Comparison of ENCODE assay signal across 8 cellular contexts in the genomic region with DNA sequence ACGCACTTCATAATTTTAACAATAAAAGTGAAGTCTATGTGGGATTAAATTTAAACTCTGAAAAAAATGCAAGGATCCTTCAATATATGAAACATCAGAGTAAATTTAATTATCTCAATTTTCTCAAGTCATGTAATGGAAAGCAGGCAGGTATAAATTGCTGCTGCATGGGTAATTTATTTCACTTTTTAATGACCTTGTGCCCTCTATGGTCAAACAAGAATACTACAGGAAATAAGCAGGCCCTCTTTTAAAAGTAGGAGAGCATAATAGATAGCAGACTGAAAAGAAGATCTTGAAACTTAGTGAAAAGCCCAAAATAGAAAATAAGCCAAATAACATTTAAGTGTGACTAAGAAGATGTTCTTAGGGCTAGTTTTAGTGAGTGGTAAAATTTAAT. TPM values are rescaled to one million over a fixed set of nuclear protein-coding genes. Genes with fewer than 3 reads are reported as not detected.
A peak's percentile ranks its signal among the peaks of the same experiment; 100 is the strongest.
DNase-seq lines count a peak whose midpoint lies in the region; FAIRE-seq and TF ChIP-seq lines count a peak whose summit lies in the region.

No MANE protein-coding gene starts in this region.

- H3K79me2 ChIP-seq in neural cell (replicated peaks; ENCODE audit: insufficient read depth, low read length): no peaks in the 10 kb centered on the region

- DNase-seq in HTR-8/SVneo (ENCODE audit: insufficient read length, low spot score) (peak; percentile 6), glutamatergic neuron (no peak), NCI-H226 (no peak), posterior cingulate gyrus (no peak), NCI-H128 (lab: John Stamatoyannopoulos, UW; ENCODE audit: unreplicated experiment) (no peak)

- H3F3A ChIP-seq in neural cell (ENCODE audit: insufficient read depth, low read length, poor library complexity, severe bottlenecking): no peaks in the 10 kb centered on the region

- no peaks in the 10 kb centered on the region for H3K27me3 Mint-ChIP-seq in glutamatergic neuron (ENCODE audit: unreplicated experiment)

- peak; percentile 52 for TF ChIP-seq RAD21 in neural cell (conservative IDR thresholded peaks at IDR 0.05)

- H3K27ac Mint-ChIP-seq in glutamatergic neuron (ENCODE audit: unreplicated experiment): no peak overlapping the region

- no peaks in the 10 kb centered on the region for H3K9me3 ChIP-seq in neural cell (ENCODE audit: low read length)

- no peak overlapping the region for H3K9ac ChIP-seq in neural cell (ENCODE audit: low read length)

- TF ChIP-seq EP300 in neural cell (conservative IDR thresholded peaks at IDR 0.05; ENCODE audit: poor library complexity, severe bottlenecking): no peak

- no peak overlapping the region for H2AFZ ChIP-seq in neural cell (ENCODE audit: low read depth, low read length)

- no peak overlapping the region for H3K4me3 ChIP-seq in neural cell (ENCODE audit: low read length)

- H3K36me3 ChIP-seq in neural cell (ENCODE audit: insufficient read depth, low read length): no peaks in the 10 kb centered on the region

- H3K4me1 Mint-ChIP-seq in glutamatergic neuron (ENCODE audit: low read depth, unreplicated experiment): no peaks in the 10 kb centered on the region

- intact Hi-C loops in posterior cingulate gyrus (cut with DNase I): no loop called here

- no peaks in the 10 kb centered on the region for H3K9me2 ChIP-seq in neural cell (ENCODE audit: insufficient read depth, low read length)

- H3K9me3 Mint-ChIP-seq in glutamatergic neuron (ENCODE audit: unreplicated experiment): no peaks in the 10 kb centered on the region

- no peak overlapping the region for H3K4me3 Mint-ChIP-seq in glutamatergic neuron (ENCODE audit: unreplicated experiment)

- no peaks in the 10 kb centered on the region for H3K36me3 Mint-ChIP-seq in glutamatergic neuron (ENCODE audit: unreplicated experiment)

- TF ChIP-seq CTCF in GM12873 (IDR thresholded peaks at IDR 0.05; ENCODE audit: insufficient read depth, low read depth, low read length, missing control alignments): peak; percentile 45
- TF ChIP-seq CTCF in VCaP (conservative IDR thresholded peaks at IDR 0.05): peak; percentile 74
- peak; percentile 53 for TF ChIP-seq CTCF in neural cell (IDR thresholded peaks at IDR 0.05; ENCODE audit: poor library complexity, severe bottlenecking)
- no peak for TF ChIP-seq CTCF in glutamatergic neuron (IDR thresholded peaks at IDR 0.05; ENCODE audit: partially characterized antibody, unreplicated experiment)

- no peaks in the 10 kb centered on the region for H3K27me3 ChIP-seq in neural cell (ENCODE audit: insufficient read depth, low read depth, low read length)

- no peaks in the 10 kb centered on the region for H4K20me1 ChIP-seq in neural cell (ENCODE audit: insufficient read depth)

- H3K27ac ChIP-seq in VCaP (no peak overlapping the region), neural cell (ENCODE audit: low read length) (no peak overlapping the region)

- no peak overlapping the region for H3K4me2 ChIP-seq in neural cell (ENCODE audit: low read length)

- no peak for FAIRE-seq in HTR-8/SVneo (lab: Jason Lieb, UNC)

TF ChIP-seq in neural cell, 6 proteins besides CTCF, POLR2A, EP300 and RAD21:
- no peak for TF ChIP-seq POLR2AphosphoS5 (IDR thresholded peaks at IDR 0.05)
- no peak for TF ChIP-seq EZH2 (IDR thresholded peaks at IDR 0.05; ENCODE audit: borderline replicate concordance, insufficient read depth, low read length, poor library complexity, severe bottlenecking)
- TF ChIP-seq, protein P1, sequence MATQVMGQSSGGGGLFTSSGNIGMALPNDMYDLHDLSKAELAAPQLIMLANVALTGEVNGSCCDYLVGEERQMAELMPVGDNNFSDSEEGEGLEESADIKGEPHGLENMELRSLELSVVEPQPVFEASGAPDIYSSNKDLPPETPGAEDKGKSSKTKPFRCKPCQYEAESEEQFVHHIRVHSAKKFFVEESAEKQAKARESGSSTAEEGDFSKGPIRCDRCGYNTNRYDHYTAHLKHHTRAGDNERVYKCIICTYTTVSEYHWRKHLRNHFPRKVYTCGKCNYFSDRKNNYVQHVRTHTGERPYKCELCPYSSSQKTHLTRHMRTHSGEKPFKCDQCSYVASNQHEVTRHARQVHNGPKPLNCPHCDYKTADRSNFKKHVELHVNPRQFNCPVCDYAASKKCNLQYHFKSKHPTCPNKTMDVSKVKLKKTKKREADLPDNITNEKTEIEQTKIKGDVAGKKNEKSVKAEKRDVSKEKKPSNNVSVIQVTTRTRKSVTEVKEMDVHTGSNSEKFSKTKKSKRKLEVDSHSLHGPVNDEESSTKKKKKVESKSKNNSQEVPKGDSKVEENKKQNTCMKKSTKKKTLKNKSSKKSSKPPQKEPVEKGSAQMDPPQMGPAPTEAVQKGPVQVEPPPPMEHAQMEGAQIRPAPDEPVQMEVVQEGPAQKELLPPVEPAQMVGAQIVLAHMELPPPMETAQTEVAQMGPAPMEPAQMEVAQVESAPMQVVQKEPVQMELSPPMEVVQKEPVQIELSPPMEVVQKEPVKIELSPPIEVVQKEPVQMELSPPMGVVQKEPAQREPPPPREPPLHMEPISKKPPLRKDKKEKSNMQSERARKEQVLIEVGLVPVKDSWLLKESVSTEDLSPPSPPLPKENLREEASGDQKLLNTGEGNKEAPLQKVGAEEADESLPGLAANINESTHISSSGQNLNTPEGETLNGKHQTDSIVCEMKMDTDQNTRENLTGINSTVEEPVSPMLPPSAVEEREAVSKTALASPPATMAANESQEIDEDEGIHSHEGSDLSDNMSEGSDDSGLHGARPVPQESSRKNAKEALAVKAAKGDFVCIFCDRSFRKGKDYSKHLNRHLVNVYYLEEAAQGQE (IDR thresholded peaks at IDR 0.05; ENCODE audit: borderline replicate concordance): no peak
- peak; percentile 24 for TF ChIP-seq SMC3 (conservative IDR thresholded peaks at IDR 0.05; ENCODE audit: poor library complexity)

RNA-seq across cellular contexts. Expression of a gene that starts 22.9 kb away (rescaled TPM):
- polyA plus RNA-seq in neural cell: 129 and 149 TPM in 2 replicates
- polyA minus RNA-seq in neural cell: 71.6 and 85.9 TPM in 2 replicates
- total RNA-seq in glutamatergic neuron (ENCODE audit: unreplicated experiment): 52.4 TPM

RNA-seq across cellular contexts. Expression of a gene that starts 47.5 kb away (rescaled TPM):
- 47.5 and 58.7 TPM in 2 replicates for polyA plus RNA-seq in neural cell
- 167 and 186 TPM in 2 replicates for polyA minus RNA-seq in neural cell
- 69.3 TPM for total RNA-seq in glutamatergic neuron (ENCODE audit: unreplicated experiment)
